ENCODE assay signal across 8 cellular contexts in the genomic region with DNA sequence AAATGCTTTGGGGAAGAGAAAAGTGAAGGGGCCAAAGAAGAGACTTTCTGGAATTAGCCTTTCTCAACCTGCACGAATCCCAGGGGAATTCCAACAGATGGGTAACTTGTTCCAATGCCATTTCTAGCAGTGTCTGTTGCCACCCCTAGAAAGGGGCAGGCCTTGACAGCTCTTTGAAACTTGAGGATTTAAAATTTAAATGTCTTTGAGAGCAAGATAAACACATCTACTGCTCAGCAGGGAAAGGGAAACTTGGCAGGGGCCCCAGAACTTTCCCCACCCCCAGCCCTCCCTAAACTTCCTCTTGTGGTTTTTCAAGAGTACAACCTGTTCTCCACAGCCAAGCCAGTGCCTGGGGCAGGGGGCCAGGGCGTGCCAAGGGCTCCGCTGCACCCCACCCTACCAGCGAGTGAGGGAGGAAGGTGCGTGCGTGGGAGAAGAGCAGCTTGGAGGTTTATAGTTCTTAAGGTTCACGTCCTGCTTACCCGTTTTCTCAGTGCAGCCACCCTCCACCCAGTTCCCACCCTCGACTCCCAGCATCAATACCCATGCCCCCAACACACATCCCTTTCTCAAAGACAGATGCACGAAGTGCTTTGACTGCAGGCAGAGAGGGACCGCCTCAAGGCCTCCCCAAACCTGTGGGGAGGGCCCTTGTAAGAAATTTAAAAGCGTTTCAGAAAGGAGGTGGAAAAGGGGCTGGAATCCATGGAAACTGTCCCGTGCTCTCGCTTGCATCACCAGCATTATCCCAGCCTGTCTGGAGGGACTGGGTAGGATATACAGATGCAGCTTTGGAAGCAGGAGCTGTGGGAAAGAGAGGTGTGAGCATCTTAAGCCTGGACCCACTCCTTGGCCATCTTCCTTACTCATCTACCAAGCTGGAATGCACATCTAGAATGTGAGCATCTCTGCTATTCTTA. TPM values are rescaled to one million over a fixed set of nuclear protein-coding genes. Genes with fewer than 3 reads are reported as not detected.
DNase-seq lines count a peak whose midpoint lies in the region; ATAC-seq and TF ChIP-seq lines count a peak whose summit lies in the region.

No MANE protein-coding gene starts in this region.

- H2AFZ ChIP-seq in ACC112 (ENCODE audit: low read length, unreplicated experiment) (no peak overlapping the region), OCI-LY3 (ENCODE audit: low read depth, low read length) (no peak overlapping the region)

- H3K4me1 Mint-ChIP-seq in activated T-helper 17 cell treated with anti-CD3 and anti-CD28 coated beads, Interleukin-2, amount 50 U/mL, for 72 hours: peaks cover 48% of the 10 kb centered on the region
- peaks cover 62% of the 10 kb centered on the region for H3K4me1 Mint-ChIP-seq in nephron

- H3K4me3 Mint-ChIP-seq in activated T-helper 17 cell treated with anti-CD3 and anti-CD28 coated beads, Interleukin-2, amount 50 U/mL, for 72 hours: peak overlapping the region; percentile 97
- H3K4me3 Mint-ChIP-seq in nephron: peak overlapping the region; percentile 59 to 77 (median 68)

- H3K27me3 Mint-ChIP-seq in activated T-helper 17 cell treated with anti-CD3 and anti-CD28 coated beads, Interleukin-2, amount 50 U/mL, for 72 hours: no peaks in the 10 kb centered on the region
- H3K27me3 Mint-ChIP-seq in nephron (ENCODE audit: low read depth): peaks cover 5% of the 10 kb centered on the region

- H3K4me1 ChIP-seq in ACC112 (ENCODE audit: control insufficient read depth, insufficient read depth, low read length, unreplicated experiment) (peaks cover 44% of the 10 kb centered on the region), OCI-LY3 (ENCODE audit: low read length) (peaks cover 48% of the 10 kb centered on the region), thyroid gland (peaks cover 45 to 69% of the 10 kb centered on the region in 2 donors)

- peaks cover 52% of the 10 kb centered on the region for H3K79me2 ChIP-seq in ACC112 (ENCODE audit: control insufficient read depth, insufficient read depth, low read length, unreplicated experiment)
- peaks cover under 1% of the 10 kb centered on the region for H3K79me2 ChIP-seq in OCI-LY3 (ENCODE audit: low read length)

- H3K9me3 ChIP-seq in OCI-LY3 (ENCODE audit: insufficient read depth, low read length) (no peaks in the 10 kb centered on the region), thyroid gland (no peaks in the 10 kb centered on the region)

- TF ChIP-seq POLR2A in thyroid gland (IDR thresholded peaks at IDR 0.05): peak in 1 of 2 donors; percentile 72

- peak overlapping the region; percentile 89 for H3K27ac Mint-ChIP-seq in activated T-helper 17 cell treated with anti-CD3 and anti-CD28 coated beads, Interleukin-2, amount 50 U/mL, for 72 hours
- peak overlapping the region; percentile 82 to 89 (median 86) for H3K27ac Mint-ChIP-seq in nephron

- H3K36me3 Mint-ChIP-seq in activated T-helper 17 cell treated with anti-CD3 and anti-CD28 coated beads, Interleukin-2, amount 50 U/mL, for 72 hours (ENCODE audit: low read depth): peaks cover 74% of the 10 kb centered on the region
- H3K36me3 Mint-ChIP-seq in nephron (ENCODE audit: low read depth): no peaks in the 10 kb centered on the region

- H4K20me1 ChIP-seq in OCI-LY3 (ENCODE audit: insufficient read depth, low read length): no peaks in the 10 kb centered on the region

- DNase-seq in HFF-Myc (ENCODE audit: extremely low read depth, low read depth) (no peak), fibroblast of pulmonary artery (ENCODE audit: low read depth) (peak; percentile 94), thyroid gland (peak; percentile 98 to 99)

- no peak for TF ChIP-seq CTCF in HFF-Myc (IDR thresholded peaks at IDR 0.05; ENCODE audit: low read depth, low read length, missing control alignments)
- no peak for TF ChIP-seq CTCF in OCI-LY3 (IDR thresholded peaks at IDR 0.05; ENCODE audit: low read depth, low read length)
- no peak for TF ChIP-seq CTCF in fibroblast of pulmonary artery (IDR thresholded peaks at IDR 0.05; ENCODE audit: low read length, missing control alignments)
- TF ChIP-seq CTCF in nephron (IDR thresholded peaks at IDR 0.05; ENCODE audit: unreplicated experiment in 3 of 3): no peak
- no peak for TF ChIP-seq CTCF in thyroid gland (IDR thresholded peaks at IDR 0.05)

- WGBS in thyroid gland, 2 donors: 8 to 10% methylated on average over 14 of the region's 14 CpGs

- H3K4me3 ChIP-seq in ACC112 (ENCODE audit: low read depth, low read length) (peak overlapping the region; percentile 86), HFF-Myc (replicated peaks; ENCODE audit: low read depth, low read length) (peak overlapping the region; percentile 21), OCI-LY3 (ENCODE audit: low read length) (peak overlapping the region; percentile 49), fibroblast of pulmonary artery (replicated peaks; ENCODE audit: low read depth, low read length) (peak overlapping the region; percentile 93), thyroid gland (replicated peaks in 1 of 3) (peak overlapping the region in 1 of 3 donors; percentile 15)

- H3K27me3 ChIP-seq in ACC112 (ENCODE audit: insufficient read depth, low read length) (no peaks in the 10 kb centered on the region), OCI-LY3 (ENCODE audit: low read depth, low read length) (peaks cover 22% of the 10 kb centered on the region), thyroid gland (no peaks in the 10 kb centered on the region)

- H3K9ac ChIP-seq in OCI-LY3 (ENCODE audit: low read length): peak overlapping the region; percentile 35; the same call in 1 of the 2 replicates

- ATAC-seq in activated T-helper 17 cell treated with anti-CD3 and anti-CD28 coated beads, Interleukin-2, amount 50 U/mL, for 72 hours (replicated peaks): peak; percentile 11
- ATAC-seq in GM21786 (IDR thresholded peaks at IDR 0.05; ENCODE audit: unreplicated experiment): no peak

- H3K27ac ChIP-seq in ACC112 (ENCODE audit: low read depth, low read length): peak overlapping the region; percentile 93
- H3K27ac ChIP-seq in OCI-LY3 (ENCODE audit: low read length): no peak overlapping the region
- H3K27ac ChIP-seq in thyroid gland: peak overlapping the region; percentile 90 to 96 (median 95)

- no peaks in the 10 kb centered on the region for H3K36me3 ChIP-seq in ACC112 (ENCODE audit: insufficient read depth, low read length)
- no peaks in the 10 kb centered on the region for H3K36me3 ChIP-seq in OCI-LY3 (replicated peaks; ENCODE audit: low read depth, low read length)
- no peaks in the 10 kb centered on the region for H3K36me3 ChIP-seq in thyroid gland

- H3K9me3 Mint-ChIP-seq in activated T-helper 17 cell treated with anti-CD3 and anti-CD28 coated beads, Interleukin-2, amount 50 U/mL, for 72 hours: no peaks in the 10 kb centered on the region
- H3K9me3 Mint-ChIP-seq in nephron: no peaks in the 10 kb centered on the region

- intact Hi-C loops in thyroid gland (cut with DNase I): no loop called here

- H3K4me2 ChIP-seq in OCI-LY3 (ENCODE audit: low read length): peak overlapping the region; percentile 74

RNA-seq across cellular contexts. Expression of gene TAF8, which starts 4.5 kb away (rescaled TPM):
- total RNA-seq in activated T-helper 17 cell treated with anti-CD3 and anti-CD28 coated beads, Interleukin-2, amount 50 U/mL, for 72 hours: 10 to 100 TPM; 48.8 to 60.9 TPM
- 100 to 1,000 TPM in 1 of 4 donors, 10 to 100 TPM in 3; 52.0 to 131 (median 72.2) TPM for total RNA-seq in thyroid gland
